In the genomic region with DNA sequence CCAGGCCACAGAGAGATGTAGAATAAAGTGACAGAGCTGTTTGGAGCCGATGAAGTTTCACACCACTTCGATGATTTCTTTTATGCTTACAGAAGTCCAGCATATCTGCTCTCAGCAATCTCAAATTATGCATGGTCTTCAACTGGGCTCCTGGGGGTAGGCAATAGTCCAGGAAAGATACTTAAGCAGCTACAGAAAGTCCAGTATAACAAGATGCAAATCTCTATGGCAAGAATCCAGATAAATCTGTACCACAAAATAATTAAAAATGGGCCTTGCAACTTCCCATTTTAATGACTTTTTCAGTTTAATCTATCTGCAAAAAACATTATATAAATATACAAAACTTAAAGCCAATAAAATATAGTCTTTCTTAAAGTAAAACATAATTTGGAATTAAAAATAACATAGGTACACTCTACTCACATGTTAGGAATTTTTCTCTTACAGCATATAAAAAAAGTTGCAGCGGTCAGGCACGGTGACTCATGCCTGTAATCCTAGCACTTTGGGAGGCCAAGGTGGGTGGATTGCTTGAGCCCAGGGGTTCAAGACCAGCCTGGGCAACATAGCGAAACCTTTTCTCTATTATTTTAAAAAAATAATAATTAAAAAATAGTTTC, we compare ENCODE assay signal across 14 cellular contexts. TPM values are rescaled to one million over a fixed set of nuclear protein-coding genes. Genes with fewer than 3 reads are reported as not detected.
A peak's percentile ranks its signal among the peaks of the same experiment; 100 is the strongest.
DNase-seq lines count a peak whose midpoint lies in the region; ATAC-seq and TF ChIP-seq lines count a peak whose summit lies in the region.
"Had no signal": no experiment of that assay in that cellular context is flagged by ENCODE, and none has a peak within 500 bp of the region (broad histone marks: within the 10 kb centered on the region; RNA-seq: fewer than 3 reads in every experiment).

No MANE protein-coding gene starts in this region.

- TF ChIP-seq EP300 in SK-N-SH (IDR thresholded peaks at IDR 0.05; ENCODE audit: borderline replicate concordance in 1 of 2, low read depth in 1 of 2, low read length in 1 of 2), result no peak; a peak in 1 of 4 replicates

- H3K27ac ChIP-seq in SK-N-SH (ENCODE audit: low read depth in 2 of 2, low read length in 1 of 2) (peak overlapping the region in 1 of 2 experiments; percentile 69; a peak in 3 of 4 replicates), fibroblast of lung (ENCODE audit: insufficient read depth, low read length) (no peak overlapping the region), right lobe of liver (no peak overlapping the region), aorta (ENCODE audit: low read depth in 1 of 2, low read length in 2 of 2) (no peak overlapping the region)
- H3K27ac ChIP-seq: upper lobe of right lung had no signal

- no peaks in the 10 kb centered on the region for H3K9me2 ChIP-seq in SK-N-SH

- H3K4me3 ChIP-seq in SK-N-SH (ENCODE audit: low read depth in 2 of 2, low read length in 1 of 2), result no peak overlapping the region
- no peak overlapping the region for H3K4me3 ChIP-seq in fibroblast of lung (replicated peaks in 1 of 4; ENCODE audit: control extremely low read depth in 1 of 4, insufficient read depth in 1 of 4, low read depth in 3 of 4, low read length in 4 of 4)
- H3K4me3 ChIP-seq in right lobe of liver, result no peak overlapping the region
- H3K4me3 ChIP-seq in aorta (ENCODE audit: low read length in 2 of 2), result no peak overlapping the region
- H3K4me3 ChIP-seq: upper lobe of right lung had no signal

- POLR2A ChIA-PET in SK-N-SH (lab: Yijun Ruan, JAX), result no interaction called here

- H3K4me2 ChIP-seq in SK-N-SH, result peak overlapping the region; percentile 22; the same call in 1 of the 2 replicates
- no peak overlapping the region for H3K4me2 ChIP-seq in fibroblast of lung (ENCODE audit: extremely low read depth, insufficient read depth, low read length)

- H2AFZ ChIP-seq in SK-N-SH (ENCODE audit: low read depth), result no peak overlapping the region
- H2AFZ ChIP-seq in fibroblast of lung (ENCODE audit: low read length), result no peak overlapping the region

- H3K36me3 ChIP-seq in SK-N-SH (replicated peaks in 1 of 2; ENCODE audit: control insufficient read depth in 1 of 2, insufficient read depth in 2 of 2, low read length in 1 of 2) (peaks cover 26 to 47% of the 10 kb centered on the region in 2 experiments), fibroblast of lung (ENCODE audit: control insufficient read depth, insufficient read depth, low read length) (peaks cover 2% of the 10 kb centered on the region), right lobe of liver (peaks cover 0 to 3% (median 0%) of the 10 kb centered on the region in 4 donors), aorta (ENCODE audit: control insufficient read depth in 1 of 2, insufficient read depth in 2 of 2, low read length in 1 of 2) (peaks cover 0 to 2% of the 10 kb centered on the region in 2 donors)

- no peak for ATAC-seq in HG03469 (IDR thresholded peaks at IDR 0.05; ENCODE audit: unreplicated experiment)
- no peak for ATAC-seq in right lobe of liver
- no peak for ATAC-seq in aorta (ENCODE audit: low FRiP score)
- ATAC-seq: activated T-helper 17 cell treated with anti-CD3 and anti-CD28 coated beads, Interleukin-2, amount 50 U/mL, for 72 hours; esophagus mucosa; upper lobe of right lung had no signal

- TF ChIP-seq POLR2A in right lobe of liver (IDR thresholded peaks at IDR 0.05), result no peak

- no peak for TF ChIP-seq CTCF in SK-N-SH (IDR thresholded peaks at IDR 0.05)
- no peak for TF ChIP-seq CTCF in fibroblast of lung (conservative IDR thresholded peaks at IDR 0.05 in 1 of 2, IDR thresholded peaks at IDR 0.05 in 1 of 2; ENCODE audit: low read depth in 1 of 2, low read length in 2 of 2)
- TF ChIP-seq CTCF in right lobe of liver (IDR thresholded peaks at IDR 0.05), result no peak

- DNase-seq in A172 (ENCODE audit: low spot score) (peak; percentile 41), HCEC 1CT (peak; percentile 71), SK-N-SH (no peak), fibroblast of lung (ENCODE audit: low read depth in 2 of 2) (peak; percentile 55 to 85), NCI-H82 treated with DMSO at 0.1 percent for 48 hours (lab: John Stamatoyannopoulos, UW; ENCODE audit: unreplicated experiment) (no peak), right lobe of liver (no peak), aorta (no peak)
- DNase-seq: immature natural killer cell, posterior cingulate gyrus, T-helper 1 cell, upper lobe of right lung had no signal

- intact Hi-C loops in right lobe of liver (cut with DNase I) (no loop called here), aorta (cut with DNase I) (loop anchor here in 1 of 2 donors (2.0 kb wide), 1 partner anchor 21 kb away; a partner anchor contains a TSS)

- H3K27me3 ChIP-seq in SK-N-SH (ENCODE audit: insufficient read depth), result no peaks in the 10 kb centered on the region
- no peaks in the 10 kb centered on the region for H3K27me3 ChIP-seq in fibroblast of lung (ENCODE audit: control insufficient read depth, insufficient read depth, low read length)
- no peaks in the 10 kb centered on the region for H3K27me3 ChIP-seq in right lobe of liver
- H3K27me3 ChIP-seq in aorta (ENCODE audit: control insufficient read depth in 1 of 2, insufficient read depth in 2 of 2, low read length in 1 of 2), result no peaks in the 10 kb centered on the region
- H3K27me3 ChIP-seq: upper lobe of right lung had no signal

- TF ChIP-seq RAD21 in SK-N-SH (IDR thresholded peaks at IDR 0.05; ENCODE audit: low read length), result no peak

- H3K9me3 ChIP-seq in SK-N-SH (no peaks in the 10 kb centered on the region), fibroblast of lung (ENCODE audit: control insufficient read depth, insufficient read depth, low read depth, low read length) (no peaks in the 10 kb centered on the region), right lobe of liver (no peaks in the 10 kb centered on the region), aorta (ENCODE audit: control insufficient read depth, low read length) (no peaks in the 10 kb centered on the region)
- H3K9me3 ChIP-seq: upper lobe of right lung had no signal

- H4K20me1 ChIP-seq in SK-N-SH (ENCODE audit: insufficient read depth), result peaks cover 4% of the 10 kb centered on the region; the same call in 1 of the 2 replicates
- H4K20me1 ChIP-seq in fibroblast of lung (ENCODE audit: control insufficient read depth, extremely low read depth, insufficient read depth, low read length), result no peaks in the 10 kb centered on the region

- no peak overlapping the region for H3K9ac ChIP-seq in SK-N-SH
- no peak overlapping the region for H3K9ac ChIP-seq in fibroblast of lung (ENCODE audit: insufficient read depth, low read length)

- H3F3A ChIP-seq in SK-N-SH (replicated peaks; ENCODE audit: insufficient read depth), result peaks cover 13% of the 10 kb centered on the region

- 48% methylated on average over 5 of the region's 5 CpGs for WGBS in SK-N-SH (ENCODE audit: low lambda C conversion rate)
- 92% methylated on average over 5 of the region's 5 CpGs for WGBS in right lobe of liver (ENCODE audit: insufficient coverage, low coverage, low lambda C conversion rate, missing lambda C conversion rate)
- 61 to 62% methylated on average over 5 of the region's 5 CpGs for WGBS in aorta, 2 donors

- H3K79me2 ChIP-seq in SK-N-SH (ENCODE audit: insufficient read depth) (no peaks in the 10 kb centered on the region), fibroblast of lung (ENCODE audit: control insufficient read depth, insufficient read depth, low read length) (no peaks in the 10 kb centered on the region)

- CTCF ChIA-PET in SK-N-SH (lab: Yijun Ruan, JAX), result no interaction called here

- H3K4me1 ChIP-seq in SK-N-SH (ENCODE audit: control insufficient read depth in 1 of 2, insufficient read depth in 2 of 2, low read depth in 1 of 2, low read length in 1 of 2), result peaks cover 0 to 5% of the 10 kb centered on the region in 2 experiments; a peak in 1 of 4 replicates
- no peaks in the 10 kb centered on the region for H3K4me1 ChIP-seq in fibroblast of lung (ENCODE audit: control insufficient read depth, extremely low read depth, insufficient read depth, low read length)
- H3K4me1 ChIP-seq in right lobe of liver, result no peaks in the 10 kb centered on the region
- H3K4me1 ChIP-seq in aorta (ENCODE audit: control insufficient read depth in 1 of 2, insufficient read depth in 2 of 2, low read length in 2 of 2), result no peaks in the 10 kb centered on the region
- H3K4me1 ChIP-seq: upper lobe of right lung had no signal

TF ChIP-seq in SK-N-SH, 30 proteins besides CTCF, POLR2A, EP300 and RAD21 (continues in another document):
- TF ChIP-seq NFIC (IDR thresholded peaks at IDR 0.05; ENCODE audit: borderline replicate concordance) (peak; percentile 30; the same call in 1 of the 2 replicates), FOSL2 (IDR thresholded peaks at IDR 0.05; ENCODE audit: borderline replicate concordance, low read depth) (peak; percentile 81; the same call in 1 of the 2 replicates)
- TF ChIP-seq, protein P1, sequence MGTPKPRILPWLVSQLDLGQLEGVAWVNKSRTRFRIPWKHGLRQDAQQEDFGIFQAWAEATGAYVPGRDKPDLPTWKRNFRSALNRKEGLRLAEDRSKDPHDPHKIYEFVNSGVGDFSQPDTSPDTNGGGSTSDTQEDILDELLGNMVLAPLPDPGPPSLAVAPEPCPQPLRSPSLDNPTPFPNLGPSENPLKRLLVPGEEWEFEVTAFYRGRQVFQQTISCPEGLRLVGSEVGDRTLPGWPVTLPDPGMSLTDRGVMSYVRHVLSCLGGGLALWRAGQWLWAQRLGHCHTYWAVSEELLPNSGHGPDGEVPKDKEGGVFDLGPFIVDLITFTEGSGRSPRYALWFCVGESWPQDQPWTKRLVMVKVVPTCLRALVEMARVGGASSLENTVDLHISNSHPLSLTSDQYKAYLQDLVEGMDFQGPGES (IDR thresholded peaks at IDR 0.05; ENCODE audit: low read depth, low read length), result no peak

RNA-seq across cellular contexts. Expression of a gene that starts 20.5 kb away (rescaled TPM):
- 41.5 and 46.8 TPM in 2 replicates for total RNA-seq in A172 (2014; rRNA removed; shearing (Covaris generic))
- polyA plus RNA-seq in SK-N-SH (2012; rRNA removed) (6.0 and 7.1 TPM in 2 replicates), fibroblast of lung (11.0 and 28.9 TPM in 2 replicates), aorta (1 to 10 TPM; 2.2 to 2.9 TPM)
- polyA plus RNA-seq in SK-N-SH (2012; cell fraction: cytosol; rRNA removed), result 9.5 and 13.1 TPM in 2 replicates
- polyA plus RNA-seq in SK-N-SH (2012; cell fraction: nucleus; rRNA removed), result 3.2 and 9.9 TPM in 2 replicates
- total RNA-seq in fibroblast of lung (1.0 and 4.1 TPM in 2 replicates), right lobe of liver (1 to 10 TPM in 3 of 6 experiments, under 1 TPM in 3; 0.56 to 5.1 (median 1.3) TPM), aorta (1 to 10 TPM; 1.2 to 2.8 TPM)
- 5.0 and 14.8 TPM in 2 replicates for polyA plus RNA-seq in fibroblast of lung (2012)
- 0.59 TPM in 1 of 2 replicates, not detected in the other for polyA minus RNA-seq in fibroblast of lung (ENCODE audit: low replicate concordance)

RNA-seq across cellular contexts. Expression of a gene that starts 43.8 kb away (rescaled TPM):
- total RNA-seq in A172 (2014; rRNA removed; shearing (Covaris generic)), result 17.6 and 46.3 TPM in 2 replicates
- polyA plus RNA-seq in SK-N-SH (2012; rRNA removed), result 38.6 and 42.7 TPM in 2 replicates
- polyA plus RNA-seq in SK-N-SH (2012; cell fraction: cytosol; rRNA removed), result 40.1 and 42.3 TPM in 2 replicates
- 38.8 and 43.3 TPM in 2 replicates for polyA plus RNA-seq in SK-N-SH (2012; cell fraction: nucleus; rRNA removed)
- total RNA-seq in fibroblast of lung, result 57.0 and 63.1 TPM in 2 replicates
- polyA plus RNA-seq in fibroblast of lung, result 42.2 and 55.2 TPM in 2 replicates
- 48.8 and 59.1 TPM in 2 replicates for polyA plus RNA-seq in fibroblast of lung (2012)
- polyA minus RNA-seq in fibroblast of lung (ENCODE audit: low replicate concordance), result 13.7 and 18.6 TPM in 2 replicates
- 10 to 100 TPM in 4 of 6 experiments, 1 to 10 TPM in 2; 8.9 to 16.7 (median 10.6) TPM for total RNA-seq in right lobe of liver
- total RNA-seq in aorta, result 10 to 100 TPM; 29.6 to 33.8 TPM
- polyA plus RNA-seq in aorta, result 10 to 100 TPM; 45.3 to 74.8 TPM

Comparison
In these comparisons a context has a peak if more than half of its experiments do, and no peak if none do; other contexts are left out.
1. DNase-seq: peak in A172 (single experiment), HCEC 1CT (single experiment) and fibroblast of lung (2 of 2); none in SK-N-SH (single experiment), NCI-H82 treated with DMSO at 0.1 percent for 48 hours (single experiment), right lobe of liver (0 of 3) and aorta (0 of 2).